Comparison of ENCODE assay signal across 24 cellular contexts in genomic region chr5:35063386-35063785, GRCh38. TPM values are rescaled to one million over a fixed set of nuclear protein-coding genes. Genes with fewer than 3 reads are reported as not detected.
DNase-seq lines count a peak whose midpoint lies in the region; ATAC-seq and TF ChIP-seq lines count a peak whose summit lies in the region.
"Had no signal": no experiment of that assay in that cellular context is flagged by ENCODE, and none has a peak within 500 bp of the region (broad histone marks: within the 10 kb centered on the region; RNA-seq: fewer than 3 reads in every experiment).

No MANE protein-coding gene starts in this region.

- H3K27ac ChIP-seq in SJCRH30 (no peak overlapping the region), OCI-LY7 (ENCODE audit: low read depth, low read length, poor library complexity, severe bottlenecking) (no peak overlapping the region)
- H3K27ac ChIP-seq: KMS-11, PC-9, RWPE1 had no signal

- CTCF ChIA-PET in OCI-LY7 (lab: Charles Lee; ENCODE audit: unreplicated experiment): no interaction called here

- TF ChIP-seq CTCF in fibroblast of mammary gland (conservative IDR thresholded peaks at IDR 0.05; ENCODE audit: control insufficient read depth, insufficient read depth, low read depth, low read length): no peak
- no peak for TF ChIP-seq CTCF in omental fat pad (IDR thresholded peaks at IDR 0.05)
- TF ChIP-seq CTCF in OCI-LY7 (conservative IDR thresholded peaks at IDR 0.05; ENCODE audit: low read length): no peak

- H3K4me1 ChIP-seq in SJCRH30 (peaks cover 7% of the 10 kb centered on the region), OCI-LY7 (ENCODE audit: insufficient read depth, low read length, poor library complexity, severe bottlenecking) (no peaks in the 10 kb centered on the region)

- POLR2A ChIA-PET in OCI-LY7 (lab: Charles Lee): interaction anchor here (0.7 to 1.1 kb wide), 4 partner anchors 12 to 1252 kb away, joined by 3 read pairs; no protein-coding TSS in a partner anchor

- H3K4me2 ChIP-seq in OCI-LY7 (ENCODE audit: low read length): no peak overlapping the region
- H3K4me2 ChIP-seq: KMS-11, PC-9 had no signal

- H3K27me3 ChIP-seq in SJCRH30: peaks cover 2% of the 10 kb centered on the region; the same call in 1 of the 2 replicates

- peak; percentile 29 for DNase-seq in AG08395 (ENCODE audit: low spot score)
- peak; percentile 18 for DNase-seq in GM03348 (ENCODE audit: low spot score)
- peak; percentile 61 for DNase-seq in fibroblast of mammary gland (ENCODE audit: low read depth)
- no peak for DNase-seq in omental fat pad (ENCODE audit: low spot score)
- no peak for DNase-seq in NCI-H748 treated with DMSO at 0.1 percent for 48 hours (lab: John Stamatoyannopoulos, UW)
- DNase-seq in SJCRH30: no peak
- DNase-seq in OCI-LY7 (ENCODE audit: low spot score): no peak
- DNase-seq: CD4-positive, CD25-positive, alpha-beta regulatory T cell; DMS79; HCEC 1CT; IMR-90; MV-4-11; NCI-H1105 treated with DMSO at 0.1 percent for 48 hours; NCI-H2081; NCI-H2171 treated with DMSO at 0.1 percent for 48 hours; NCI-H526; PC-9; SIG-M5 had no signal

- H3K9me3 ChIP-seq in SJCRH30 (replicated peaks): no peaks in the 10 kb centered on the region
- no peaks in the 10 kb centered on the region for H3K9me3 ChIP-seq in OCI-LY7 (ENCODE audit: low read length)

- no peaks in the 10 kb centered on the region for H3K36me3 ChIP-seq in SJCRH30
- no peaks in the 10 kb centered on the region for H3K36me3 ChIP-seq in OCI-LY7 (ENCODE audit: insufficient read depth, low read length)

- BruUV-seq in OCI-LY7 (replicated peaks; lab: Mats Ljungman, UMichigan): no TSS peak

- H3K79me2 ChIP-seq in OCI-LY7 (ENCODE audit: insufficient read depth, low read depth, low read length): no peaks in the 10 kb centered on the region

- ATAC-seq in omental fat pad (ENCODE audit: low FRiP score) (peak; percentile 77), HG02970 (IDR thresholded peaks at IDR 0.05; ENCODE audit: low FRiP score, unreplicated experiment) (no peak)
- ATAC-seq: GM12878, SK-N-SH treated with all-trans-retinoic acid at 6 μM for 48 hours had no signal

- no peak overlapping the region for H3K4me3 ChIP-seq in fibroblast of mammary gland (ENCODE audit: control insufficient read depth, low read depth, low read length)
- H3K4me3 ChIP-seq in SJCRH30: no peak overlapping the region
- no peak overlapping the region for H3K4me3 ChIP-seq in OCI-LY7 (ENCODE audit: low read depth, low read length, poor library complexity, severe bottlenecking)
- H3K4me3 ChIP-seq: GM12878, PC-9 had no signal

- no peaks in the 10 kb centered on the region for H3K9me2 ChIP-seq in OCI-LY7 (ENCODE audit: insufficient read depth, low read length)

- intact Hi-C loops in OCI-LY7 (cut with micrococcal nuclease; ENCODE audit: unreplicated experiment): no loop called here

- no peaks in the 10 kb centered on the region for H4K20me1 ChIP-seq in OCI-LY7 (ENCODE audit: insufficient read depth, low read length)

- no peak overlapping the region for H2AFZ ChIP-seq in OCI-LY7 (ENCODE audit: low read length)
- H2AFZ ChIP-seq: PC-9 had no signal

RNA-seq across cellular contexts. Expression of gene AGXT2, which starts 15.6 kb away (rescaled TPM):
- total RNA-seq in omental fat pad: not detected
- not detected in 2 replicates for total RNA-seq in SJCRH30 (2014; rRNA removed; shearing (Covaris generic))
- not detected in 2 replicates for total RNA-seq in OCI-LY7 (2014; rRNA removed; shearing (Covaris generic))
- not detected in 2 replicates for total RNA-seq in OCI-LY7 (2022)
- total RNA-seq: CD4-positive, CD25-positive, alpha-beta regulatory T cell; GM12878; HT1080; IMR-90; PC-9 had no signal

Comparison
In these comparisons a context has a peak if more than half of its experiments do, and no peak if none do; other contexts are left out.
1. DNase-seq: peak in AG08395 (single experiment), GM03348 (single experiment) and fibroblast of mammary gland (single experiment); none in omental fat pad (single experiment), NCI-H748 treated with DMSO at 0.1 percent for 48 hours (single experiment), SJCRH30 (0 of 2) and OCI-LY7 (single experiment).